Comparison of ENCODE assay signal across 18 cellular contexts in genomic region chr12:57739914-57740538, GRCh38. TPM values are rescaled to one million over a fixed set of nuclear protein-coding genes. Genes with fewer than 3 reads are reported as not detected.
DNase-seq lines count a peak whose midpoint lies in the region; ATAC-seq and TF ChIP-seq lines count a peak whose summit lies in the region.
"Had no signal": no experiment of that assay in that cellular context is flagged by ENCODE, and none has a peak within 500 bp of the region (broad histone marks: within the 10 kb centered on the region; RNA-seq: fewer than 3 reads in every experiment).

No MANE protein-coding gene starts in this region.

- CTCF ChIA-PET in CD4-positive, alpha-beta T cell (lab: Charles Lee), result interaction anchor here (1.7 kb wide), 1 partner anchor 107 kb away, joined by 3 read pairs; the partner anchor contains the start of gene B4GALNT1

- H2AFZ ChIP-seq in neural cell (ENCODE audit: low read depth, low read length), result no peak overlapping the region

- no peak for TF ChIP-seq CTCF in CD4-positive, alpha-beta T cell (IDR thresholded peaks at IDR 0.05)
- TF ChIP-seq CTCF in neural cell (IDR thresholded peaks at IDR 0.05; ENCODE audit: poor library complexity, severe bottlenecking), result no peak

- no peaks in the 10 kb centered on the region for H3K9me3 Mint-ChIP-seq in CD4-positive, alpha-beta T cell
- no peaks in the 10 kb centered on the region for H3K9me3 Mint-ChIP-seq in IgD-negative memory B cell
- H3K9me3 Mint-ChIP-seq in activated naive CD8-positive, alpha-beta T cell treated with anti-CD3 and anti-CD28 coated beads, Interleukin-2, amount 10 ng/mL, durations not matched to agents 7 days and 5 days, result no peaks in the 10 kb centered on the region

- H3K36me3 Mint-ChIP-seq in CD4-positive, alpha-beta T cell (ENCODE audit: low read depth), result peaks cover 50% of the 10 kb centered on the region
- no peaks in the 10 kb centered on the region for H3K36me3 Mint-ChIP-seq in IgD-negative memory B cell
- peaks cover 17% of the 10 kb centered on the region for H3K36me3 Mint-ChIP-seq in activated naive CD8-positive, alpha-beta T cell treated with anti-CD3 and anti-CD28 coated beads, Interleukin-2, amount 10 ng/mL, durations not matched to agents 7 days and 5 days

- peaks cover 20% of the 10 kb centered on the region for H4K20me1 ChIP-seq in neural cell (ENCODE audit: insufficient read depth)

- H3K4me3 ChIP-seq in neural cell (ENCODE audit: low read length), result peak overlapping the region; percentile 88
- H3K4me3 ChIP-seq: mucosa of descending colon, testis had no signal

- intact Hi-C loops in CD4-positive, alpha-beta T cell (cut with DNase I, micrococcal nuclease), result loop anchor here (2.0 to 5.0 kb wide), 4 partner anchors 21 to 113 kb away; partner anchors contain the start of gene OS9 (in 1 of the 2)

- peak overlapping the region; percentile 94 for H3K27ac Mint-ChIP-seq in CD4-positive, alpha-beta T cell
- H3K27ac Mint-ChIP-seq in IgD-negative memory B cell, result peak overlapping the region in 2 of 3 donors; percentile 20 to 94
- H3K27ac Mint-ChIP-seq in activated naive CD8-positive, alpha-beta T cell treated with anti-CD3 and anti-CD28 coated beads, Interleukin-2, amount 10 ng/mL, durations not matched to agents 7 days and 5 days, result peak overlapping the region; percentile 51

- H3K9me2 ChIP-seq in neural cell (ENCODE audit: insufficient read depth, low read length), result no peaks in the 10 kb centered on the region

- TF ChIP-seq RAD21 in neural cell (conservative IDR thresholded peaks at IDR 0.05), result no peak

- H3K4me2 ChIP-seq in neural cell (ENCODE audit: low read length), result no peak overlapping the region

- DNase-seq in CD4-positive, alpha-beta T cell, result no peak
- DNase-seq in activated naive CD8-positive, alpha-beta T cell treated with anti-CD3 and anti-CD28 coated beads, Interleukin-2, amount 10 ng/mL, durations not matched to agents 7 days and 5 days, result no peak
- DNase-seq in kidney tubule cell (ENCODE audit: low spot score), result no peak
- DNase-seq in effector CD4-positive, alpha-beta T cell, result no peak
- DNase-seq: activated naive CD4-positive, alpha-beta T cell treated with Interleukin-2 at 50 U/mL for 16 hours; central memory CD4-positive, alpha-beta T cell; erythroblast; glutamatergic neuron; mucosa of descending colon; NCI-H187; NCI-H526; stimulated activated CD4-positive, alpha-beta T cell treated with anti-CD3 and anti-CD28 coated beads, Interleukin-15, amount 100 ng/mL, for 24 hours; testis had no signal

- H3K4me3 Mint-ChIP-seq in CD4-positive, alpha-beta T cell, result peak overlapping the region; percentile 50
- H3K4me3 Mint-ChIP-seq in IgD-negative memory B cell, result peak overlapping the region in 1 of 4 donors; percentile 60
- H3K4me3 Mint-ChIP-seq in activated naive CD8-positive, alpha-beta T cell treated with anti-CD3 and anti-CD28 coated beads, Interleukin-2, amount 10 ng/mL, durations not matched to agents 7 days and 5 days, result peak overlapping the region; percentile 88

- H3F3A ChIP-seq in neural cell (ENCODE audit: insufficient read depth, low read length, poor library complexity, severe bottlenecking), result no peaks in the 10 kb centered on the region

- H3K27me3 ChIP-seq in CD4-positive, alpha-beta T cell (ENCODE audit: control insufficient read depth, insufficient read depth, low read length), result no peaks in the 10 kb centered on the region
- H3K27me3 ChIP-seq in neural cell (ENCODE audit: insufficient read depth, low read depth, low read length), result peaks cover 30% of the 10 kb centered on the region
- H3K27me3 ChIP-seq: testis had no signal

- H3K9ac ChIP-seq in neural cell (ENCODE audit: low read length), result peak overlapping the region; percentile 31

- H3K27ac ChIP-seq in CD4-positive, alpha-beta T cell (ENCODE audit: low read depth, low read length), result peak overlapping the region; percentile 83
- no peak overlapping the region for H3K27ac ChIP-seq in neural cell (ENCODE audit: low read length)
- H3K27ac ChIP-seq: C4-2B, testis had no signal

- no peaks in the 10 kb centered on the region for H3K36me3 ChIP-seq in neural cell (ENCODE audit: insufficient read depth, low read length)

- ATAC-seq in CD4-positive, alpha-beta T cell (ENCODE audit: poor library complexity), result no peak
- no peak for ATAC-seq in activated naive CD8-positive, alpha-beta T cell treated with anti-CD3 and anti-CD28 coated beads, Interleukin-2, amount 10 ng/mL, durations not matched to agents 7 days and 5 days (ENCODE audit: low read depth)
- ATAC-seq in HG03457 (IDR thresholded peaks at IDR 0.05; ENCODE audit: unreplicated experiment), result no peak
- ATAC-seq: mucosa of descending colon had no signal

- TF ChIP-seq EP300 in neural cell (conservative IDR thresholded peaks at IDR 0.05; ENCODE audit: poor library complexity, severe bottlenecking), result no peak

- POLR2A ChIA-PET in CD4-positive, alpha-beta T cell (lab: Charles Lee), result interaction anchor here (0.8 to 2.6 kb wide), 7 partner anchors 15 to 281 kb away, joined by 3 to 26 read pairs (median 7); partner anchors contain the start of genes DDIT3, GLI1, MARCHF9 and OS9
- POLR2A ChIA-PET in activated naive CD8-positive, alpha-beta T cell treated with anti-CD3 and anti-CD28 coated beads, Interleukin-2, amount 10 ng/mL, durations not matched to agents 7 days and 5 days (lab: Charles Lee), result interaction anchor here (0.5 to 1.5 kb wide), 4 partner anchors 9 to 201 kb away, joined by 3 to 4 read pairs (median 3); partner anchors contain the start of gene ATP23

- no peaks in the 10 kb centered on the region for H3K79me2 ChIP-seq in neural cell (replicated peaks; ENCODE audit: insufficient read depth, low read length)

- H3K27me3 Mint-ChIP-seq in CD4-positive, alpha-beta T cell, result no peaks in the 10 kb centered on the region
- peaks cover 2% of the 10 kb centered on the region for H3K27me3 Mint-ChIP-seq in IgD-negative memory B cell
- H3K27me3 Mint-ChIP-seq in activated naive CD8-positive, alpha-beta T cell treated with anti-CD3 and anti-CD28 coated beads, Interleukin-2, amount 10 ng/mL, durations not matched to agents 7 days and 5 days, result no peaks in the 10 kb centered on the region

- H3K4me1 Mint-ChIP-seq in CD4-positive, alpha-beta T cell (ENCODE audit: low read depth), result peaks cover 64% of the 10 kb centered on the region
- peaks cover 11 to 36% (median 32%) of the 10 kb centered on the region in 3 donors for H3K4me1 Mint-ChIP-seq in IgD-negative memory B cell
- peaks cover 46% of the 10 kb centered on the region for H3K4me1 Mint-ChIP-seq in activated naive CD8-positive, alpha-beta T cell treated with anti-CD3 and anti-CD28 coated beads, Interleukin-2, amount 10 ng/mL, durations not matched to agents 7 days and 5 days

- H3K9me3 ChIP-seq in CD4-positive, alpha-beta T cell (ENCODE audit: control insufficient read depth, low read length), result no peaks in the 10 kb centered on the region
- no peaks in the 10 kb centered on the region for H3K9me3 ChIP-seq in neural cell (ENCODE audit: low read length)
- H3K9me3 ChIP-seq: mucosa of descending colon, testis had no signal

TF ChIP-seq in neural cell, 6 proteins besides CTCF, POLR2A, EP300 and RAD21 (continues in another document):
- TF ChIP-seq POLR2AphosphoS5 (IDR thresholded peaks at IDR 0.05) (no peak), MXI1 (conservative IDR thresholded peaks at IDR 0.05; ENCODE audit: poor library complexity, severe bottlenecking) (no peak)

RNA-seq across cellular contexts. Expression of gene AGAP2, which starts 1.5 kb away (rescaled TPM):
- 10 to 100 TPM; 21.0 to 21.2 TPM for total RNA-seq in CD4-positive, alpha-beta T cell
- polyA plus RNA-seq in IgD-negative memory B cell, result 4.1 TPM
- 10 to 100 TPM; 68.3 to 71.6 TPM for total RNA-seq in activated naive CD8-positive, alpha-beta T cell treated with anti-CD3 and anti-CD28 coated beads, Interleukin-2, amount 10 ng/mL, durations not matched to agents 7 days and 5 days
- 19.3 and 24.9 TPM in 2 replicates for polyA plus RNA-seq in neural cell
- polyA minus RNA-seq in neural cell, result 33.6 and 34.3 TPM in 2 replicates
- total RNA-seq: kidney epithelial cell had no signal

RNA-seq across cellular contexts. Expression of gene TSPAN31, which starts 4.8 kb away (rescaled TPM):
- total RNA-seq in CD4-positive, alpha-beta T cell, result 10 to 100 TPM; 10.3 to 10.7 TPM
- 52.8 TPM for polyA plus RNA-seq in IgD-negative memory B cell
- total RNA-seq in activated naive CD8-positive, alpha-beta T cell treated with anti-CD3 and anti-CD28 coated beads, Interleukin-2, amount 10 ng/mL, durations not matched to agents 7 days and 5 days, result 10 to 100 TPM; 19.6 to 23.2 TPM
- polyA plus RNA-seq in neural cell, result 78.1 and 85.3 TPM in 2 replicates
- polyA minus RNA-seq in neural cell, result 37.5 and 39.0 TPM in 2 replicates

RNA-seq across cellular contexts. Expression of gene CDK4, which starts 12.1 kb away (rescaled TPM):
- total RNA-seq in CD4-positive, alpha-beta T cell, result 10 to 100 TPM in 1 of 2 experiments, 1 to 10 TPM in 1; 8.7 to 10.8 TPM
- polyA plus RNA-seq in IgD-negative memory B cell (77.4 TPM), neural cell (81.3 and 104 TPM in 2 replicates)
- total RNA-seq in activated naive CD8-positive, alpha-beta T cell treated with anti-CD3 and anti-CD28 coated beads, Interleukin-2, amount 10 ng/mL, durations not matched to agents 7 days and 5 days, result 100 to 1,000 TPM in 1 of 2 experiments, 10 to 100 TPM in 1; 98.4 to 100 TPM
- 53.9 and 59.4 TPM in 2 replicates for polyA minus RNA-seq in neural cell

RNA-seq across cellular contexts. Expression of gene MARCHF9, which starts 14.9 kb away (rescaled TPM):
- 10 to 100 TPM; 39.9 to 40.8 TPM for total RNA-seq in CD4-positive, alpha-beta T cell
- polyA plus RNA-seq in IgD-negative memory B cell (11.9 TPM), neural cell (34.5 and 47.8 TPM in 2 replicates)
- 10 to 100 TPM; 37.1 to 38.3 TPM for total RNA-seq in activated naive CD8-positive, alpha-beta T cell treated with anti-CD3 and anti-CD28 coated beads, Interleukin-2, amount 10 ng/mL, durations not matched to agents 7 days and 5 days
- 23.6 and 29.9 TPM in 2 replicates for polyA minus RNA-seq in neural cell

RNA-seq across cellular contexts. Expression of gene CYP27B1, which starts 26.9 kb away (rescaled TPM):
- 1 to 10 TPM; 1.0 to 1.4 TPM for total RNA-seq in CD4-positive, alpha-beta T cell
- polyA plus RNA-seq in IgD-negative memory B cell, result 0.09 TPM
- 1 to 10 TPM; 2.4 to 2.6 TPM for total RNA-seq in activated naive CD8-positive, alpha-beta T cell treated with anti-CD3 and anti-CD28 coated beads, Interleukin-2, amount 10 ng/mL, durations not matched to agents 7 days and 5 days
- polyA plus RNA-seq in neural cell, result 0.86 and 1.4 TPM in 2 replicates
- not detected in 2 replicates for polyA minus RNA-seq in neural cell

Comparison
In these comparisons a context has a peak if more than half of its experiments do, and no peak if none do; other contexts are left out.
1. RNA of gene CDK4, which starts 12.1 kb away (total RNA-seq): 98.4 to 100 TPM in activated naive CD8-positive, alpha-beta T cell treated with anti-CD3 and anti-CD28 coated beads, Interleukin-2, amount 10 ng/mL, durations not matched to agents 7 days and 5 days; 8.7 to 10.8 TPM in CD4-positive, alpha-beta T cell; every median in the first group is over 4 times any median in the second.
2. Peak in every context shown above with its lines, with median percentiles within 50 percentile points of each other: H3K27ac Mint-ChIP-seq.